8 cellular contexts compared by ENCODE assay signal in the genomic region with DNA sequence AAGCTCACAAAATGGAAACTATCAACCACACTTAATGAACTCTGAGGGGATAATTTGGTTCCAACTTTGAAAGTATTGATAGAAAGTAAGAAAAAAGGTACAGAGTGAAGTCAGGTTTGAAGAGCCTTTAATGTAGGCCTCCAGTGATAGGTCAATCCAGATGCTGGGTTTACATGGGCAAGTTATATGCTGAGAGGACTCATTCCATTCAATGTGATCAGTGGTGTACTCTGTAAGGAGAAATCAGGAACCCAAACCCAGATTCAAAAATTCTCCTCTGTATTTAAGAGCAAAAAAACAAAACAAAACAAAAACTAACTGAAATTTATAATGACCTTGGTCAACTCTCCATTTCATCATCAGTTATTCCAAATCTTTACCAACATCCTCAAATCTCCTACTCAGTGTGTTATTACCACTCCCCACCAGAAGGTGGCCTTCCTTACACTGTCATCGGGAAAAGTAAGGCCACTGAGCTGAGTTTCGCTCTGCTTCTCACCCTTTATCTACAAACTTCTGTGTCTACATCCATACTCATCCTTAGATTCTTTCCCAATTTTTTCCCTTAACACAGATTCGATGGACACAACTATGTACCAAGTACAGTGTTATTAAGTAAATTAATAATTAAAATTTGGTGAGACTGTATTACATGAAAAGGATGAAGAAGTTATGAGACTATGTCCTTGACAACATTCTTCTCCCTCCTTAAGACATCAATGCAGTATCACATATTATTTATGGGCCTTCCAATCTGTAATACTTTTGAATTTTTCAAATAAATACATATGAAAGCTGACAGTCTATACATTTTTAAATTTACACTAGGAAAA.
DNase-seq lines count a peak whose midpoint lies in the region; ATAC-seq and TF ChIP-seq lines count a peak whose summit lies in the region.

No MANE protein-coding gene starts in this region.

- peaks cover 25 to 46% of the 10 kb centered on the region in 2 donors for H3K36me3 Mint-ChIP-seq in CD4-positive, alpha-beta memory T cell
- H3K36me3 Mint-ChIP-seq in activated CD8-positive, alpha-beta T cell treated with anti-CD3 and anti-CD28 coated beads, Interleukin-2, amount 10 ng/mL, durations not matched to agents 7 days and 5 days (ENCODE audit: low read depth) = peaks cover 36% of the 10 kb centered on the region
- peaks cover 0 to 14% (median 11%) of the 10 kb centered on the region in 5 donors for H3K36me3 Mint-ChIP-seq in naive thymus-derived CD4-positive, alpha-beta T cell

- no peaks in the 10 kb centered on the region for H3K27me3 ChIP-seq in CD4-positive, alpha-beta memory T cell (ENCODE audit: insufficient read depth, low read length)
- H3K27me3 ChIP-seq in esophagus muscularis mucosa = no peaks in the 10 kb centered on the region
- H3K27me3 ChIP-seq in naive thymus-derived CD4-positive, alpha-beta T cell (ENCODE audit: control insufficient read depth in 2 of 2, insufficient read depth in 2 of 2, low read length in 2 of 2) = no peaks in the 10 kb centered on the region
- H3K27me3 ChIP-seq in tibial nerve = no peaks in the 10 kb centered on the region

- no peaks in the 10 kb centered on the region for H3K4me1 ChIP-seq in CD4-positive, alpha-beta memory T cell (ENCODE audit: insufficient read depth, low read length)
- H3K4me1 ChIP-seq in esophagus muscularis mucosa = no peaks in the 10 kb centered on the region
- no peaks in the 10 kb centered on the region for H3K4me1 ChIP-seq in naive thymus-derived CD4-positive, alpha-beta T cell (ENCODE audit: control insufficient read depth in 2 of 2, insufficient read depth in 2 of 2, low read length in 2 of 2)
- peaks cover 0 to 4% (median 0%) of the 10 kb centered on the region in 4 donors for H3K4me1 ChIP-seq in tibial nerve

- peaks cover 0 to 5% (median 1%) of the 10 kb centered on the region in 4 donors for H3K4me1 Mint-ChIP-seq in CD4-positive, alpha-beta memory T cell
- no peaks in the 10 kb centered on the region for H3K4me1 Mint-ChIP-seq in activated CD8-positive, alpha-beta T cell treated with anti-CD3 and anti-CD28 coated beads, Interleukin-2, amount 10 ng/mL, durations not matched to agents 7 days and 5 days (ENCODE audit: low read depth)
- peaks cover 0 to 7% (median 0%) of the 10 kb centered on the region in 7 donors for H3K4me1 Mint-ChIP-seq in naive thymus-derived CD4-positive, alpha-beta T cell

- no peak for TF ChIP-seq EP300 in esophagus muscularis mucosa (IDR thresholded peaks at IDR 0.05)
- TF ChIP-seq EP300 in tibial nerve (IDR thresholded peaks at IDR 0.05) = peak in 1 of 2 donors; percentile 44

- POLR2A ChIA-PET in CD4-positive, alpha-beta memory T cell (lab: Charles Lee; ENCODE audit: partially characterized antibody) = interaction anchor here (0.7 to 1.0 kb wide), 3 partner anchors 202 to 328 kb away, joined by 3 to 4 read pairs (median 3); a partner anchor contains a TSS
- POLR2A ChIA-PET in activated CD8-positive, alpha-beta T cell treated with anti-CD3 and anti-CD28 coated beads, Interleukin-2, amount 10 ng/mL, durations not matched to agents 7 days and 5 days (lab: Charles Lee) = interaction anchor here (0.5 kb wide), 1 partner anchor 307 kb away, joined by 3 read pairs; no protein-coding TSS in a partner anchor
- POLR2A ChIA-PET in naive thymus-derived CD4-positive, alpha-beta T cell (lab: Charles Lee) = interaction anchor here (0.9 to 1.6 kb wide), 4 partner anchors 202 to 328 kb away, joined by 3 to 5 read pairs (median 4); a partner anchor contains a TSS

- no peaks in the 10 kb centered on the region for H3K27me3 Mint-ChIP-seq in CD4-positive, alpha-beta memory T cell
- H3K27me3 Mint-ChIP-seq in activated CD8-positive, alpha-beta T cell treated with anti-CD3 and anti-CD28 coated beads, Interleukin-2, amount 10 ng/mL, durations not matched to agents 7 days and 5 days (ENCODE audit: low read depth) = no peaks in the 10 kb centered on the region
- no peaks in the 10 kb centered on the region for H3K27me3 Mint-ChIP-seq in naive thymus-derived CD4-positive, alpha-beta T cell

- CTCF ChIA-PET in CD4-positive, alpha-beta memory T cell (lab: Charles Lee; ENCODE audit: partially characterized antibody) = interaction anchor here (0.7 to 4.7 kb wide), 46 partner anchors 8 to 680 kb away, joined by 3 to 94 read pairs (median 4); a partner anchor contains a TSS
- CTCF ChIA-PET in activated CD8-positive, alpha-beta T cell treated with anti-CD3 and anti-CD28 coated beads, Interleukin-2, amount 10 ng/mL, durations not matched to agents 7 days and 5 days (lab: Charles Lee) = interaction anchor here (0.6 to 2.5 kb wide), 32 partner anchors 8 to 384 kb away, joined by 3 to 22 read pairs (median 4); a partner anchor contains a TSS
- CTCF ChIA-PET in naive thymus-derived CD4-positive, alpha-beta T cell (lab: Charles Lee) = interaction anchor here (0.5 to 3.5 kb wide), 16 partner anchors 16 to 384 kb away, joined by 3 to 35 read pairs (median 4); a partner anchor contains a TSS

- WGBS in esophagus muscularis mucosa = 4% methylated on average over 3 of the region's 3 CpGs
- WGBS in tibial nerve, 2 donors = 6% methylated on average over 3 of the region's 3 CpGs

- H3K9me3 Mint-ChIP-seq in CD4-positive, alpha-beta memory T cell = no peaks in the 10 kb centered on the region
- H3K9me3 Mint-ChIP-seq in activated CD8-positive, alpha-beta T cell treated with anti-CD3 and anti-CD28 coated beads, Interleukin-2, amount 10 ng/mL, durations not matched to agents 7 days and 5 days (ENCODE audit: insufficient read depth) = no peaks in the 10 kb centered on the region
- no peaks in the 10 kb centered on the region for H3K9me3 Mint-ChIP-seq in naive thymus-derived CD4-positive, alpha-beta T cell

- peak; percentile 84 to 87 (median 86) for TF ChIP-seq CTCF in esophagus muscularis mucosa (IDR thresholded peaks at IDR 0.05)
- TF ChIP-seq CTCF in tibial nerve (IDR thresholded peaks at IDR 0.05) = peak; percentile 79 to 85 (median 81)

- peak; percentile 61 for ATAC-seq in GM19025 (IDR thresholded peaks at IDR 0.05; ENCODE audit: low read depth, unreplicated experiment)
- ATAC-seq in HG03442 (IDR thresholded peaks at IDR 0.05; ENCODE audit: unreplicated experiment) = peak; percentile 73
- peak; percentile 76 for ATAC-seq in activated CD8-positive, alpha-beta T cell treated with anti-CD3 and anti-CD28 coated beads, Interleukin-2, amount 10 ng/mL, durations not matched to agents 7 days and 5 days
- peak; percentile 95 for ATAC-seq in naive thymus-derived CD4-positive, alpha-beta T cell

- intact Hi-C loops in CD4-positive, alpha-beta memory T cell (cut with micrococcal nuclease) = loop anchor here (1.0 to 2.0 kb wide), 5 partner anchors 103 to 385 kb away; a partner anchor contains a TSS
- intact Hi-C loops in esophagus muscularis mucosa (cut with DNase I) = loop anchor here (2.0 to 5.0 kb wide), 4 partner anchors 199 to 384 kb away; a partner anchor contains a TSS
- intact Hi-C loops in naive thymus-derived CD4-positive, alpha-beta T cell (cut with micrococcal nuclease) = loop anchor here (1.0 to 10.0 kb wide), 8 partner anchors 102 to 385 kb away; a partner anchor contains a TSS

- peak overlapping the region in 3 of 7 donors; percentile 17 to 39 (median 26) for H3K27ac Mint-ChIP-seq in CD4-positive, alpha-beta memory T cell
- no peak overlapping the region for H3K27ac Mint-ChIP-seq in activated CD8-positive, alpha-beta T cell treated with anti-CD3 and anti-CD28 coated beads, Interleukin-2, amount 10 ng/mL, durations not matched to agents 7 days and 5 days
- peak overlapping the region in 6 of 9 donors; percentile 28 to 79 (median 52) for H3K27ac Mint-ChIP-seq in naive thymus-derived CD4-positive, alpha-beta T cell

- TF ChIP-seq POLR2A in esophagus muscularis mucosa (IDR thresholded peaks at IDR 0.05; ENCODE audit: low read depth) (no peak), tibial nerve (IDR thresholded peaks at IDR 0.05) (no peak)

- no peak overlapping the region for H3K4me3 Mint-ChIP-seq in CD4-positive, alpha-beta memory T cell
- H3K4me3 Mint-ChIP-seq in activated CD8-positive, alpha-beta T cell treated with anti-CD3 and anti-CD28 coated beads, Interleukin-2, amount 10 ng/mL, durations not matched to agents 7 days and 5 days = no peak overlapping the region
- H3K4me3 Mint-ChIP-seq in naive thymus-derived CD4-positive, alpha-beta T cell = no peak overlapping the region

- H3K36me3 ChIP-seq in CD4-positive, alpha-beta memory T cell (ENCODE audit: insufficient read depth, low read length) = peaks cover 22% of the 10 kb centered on the region
- H3K36me3 ChIP-seq in esophagus muscularis mucosa (peaks cover 12 to 63% (median 39%) of the 10 kb centered on the region in 4 donors), tibial nerve (peaks cover 0 to 50% (median 8%) of the 10 kb centered on the region in 3 donors)
- peaks cover 0 to 25% (median 12%) of the 10 kb centered on the region in 3 experiments for H3K36me3 ChIP-seq in naive thymus-derived CD4-positive, alpha-beta T cell (ENCODE audit: control insufficient read depth in 2 of 3, insufficient read depth in 3 of 3, low read length in 3 of 3)

- H3K4me3 ChIP-seq in CD4-positive, alpha-beta memory T cell (ENCODE audit: low read length in 2 of 2) = no peak overlapping the region
- H3K4me3 ChIP-seq in esophagus muscularis mucosa (no peak overlapping the region), tibial nerve (no peak overlapping the region)
- no peak overlapping the region for H3K4me3 ChIP-seq in naive thymus-derived CD4-positive, alpha-beta T cell (ENCODE audit: low read length)

- H3K9me3 ChIP-seq in CD4-positive, alpha-beta memory T cell (ENCODE audit: control insufficient read depth in 1 of 2, low read length in 2 of 2) = no peaks in the 10 kb centered on the region
- H3K9me3 ChIP-seq in esophagus muscularis mucosa (no peaks in the 10 kb centered on the region), tibial nerve (no peaks in the 10 kb centered on the region)
- no peaks in the 10 kb centered on the region for H3K9me3 ChIP-seq in naive thymus-derived CD4-positive, alpha-beta T cell (ENCODE audit: control insufficient read depth in 2 of 3, low read length in 3 of 3)

- no peak overlapping the region for H3K27ac ChIP-seq in CD4-positive, alpha-beta memory T cell (ENCODE audit: low read depth, low read length)
- H3K27ac ChIP-seq in esophagus muscularis mucosa (replicated peaks in 1 of 4) = no peak overlapping the region
- no peak overlapping the region for H3K27ac ChIP-seq in naive thymus-derived CD4-positive, alpha-beta T cell (ENCODE audit: low read depth, low read length)
- no peak overlapping the region for H3K27ac ChIP-seq in tibial nerve

- peak; percentile 49 to 62 (median 55) for DNase-seq in CD4-positive, alpha-beta memory T cell
- peak; percentile 48 for DNase-seq in NCI-H460 (ENCODE audit: extremely low read depth, low read depth)
- peak; percentile 62 for DNase-seq in activated CD8-positive, alpha-beta T cell treated with anti-CD3 and anti-CD28 coated beads, Interleukin-2, amount 10 ng/mL, durations not matched to agents 7 days and 5 days
- no peak for DNase-seq in esophagus muscularis mucosa (ENCODE audit: extremely low spot score)
- peak in 8 of 9 donors; percentile 29 to 66 (median 50) for DNase-seq in naive thymus-derived CD4-positive, alpha-beta T cell
- peak; percentile 34 to 89 for DNase-seq in tibial nerve (ENCODE audit: low spot score in 2 of 2)
